1 cellular context compared by ENCODE assay signal in the genomic region with DNA sequence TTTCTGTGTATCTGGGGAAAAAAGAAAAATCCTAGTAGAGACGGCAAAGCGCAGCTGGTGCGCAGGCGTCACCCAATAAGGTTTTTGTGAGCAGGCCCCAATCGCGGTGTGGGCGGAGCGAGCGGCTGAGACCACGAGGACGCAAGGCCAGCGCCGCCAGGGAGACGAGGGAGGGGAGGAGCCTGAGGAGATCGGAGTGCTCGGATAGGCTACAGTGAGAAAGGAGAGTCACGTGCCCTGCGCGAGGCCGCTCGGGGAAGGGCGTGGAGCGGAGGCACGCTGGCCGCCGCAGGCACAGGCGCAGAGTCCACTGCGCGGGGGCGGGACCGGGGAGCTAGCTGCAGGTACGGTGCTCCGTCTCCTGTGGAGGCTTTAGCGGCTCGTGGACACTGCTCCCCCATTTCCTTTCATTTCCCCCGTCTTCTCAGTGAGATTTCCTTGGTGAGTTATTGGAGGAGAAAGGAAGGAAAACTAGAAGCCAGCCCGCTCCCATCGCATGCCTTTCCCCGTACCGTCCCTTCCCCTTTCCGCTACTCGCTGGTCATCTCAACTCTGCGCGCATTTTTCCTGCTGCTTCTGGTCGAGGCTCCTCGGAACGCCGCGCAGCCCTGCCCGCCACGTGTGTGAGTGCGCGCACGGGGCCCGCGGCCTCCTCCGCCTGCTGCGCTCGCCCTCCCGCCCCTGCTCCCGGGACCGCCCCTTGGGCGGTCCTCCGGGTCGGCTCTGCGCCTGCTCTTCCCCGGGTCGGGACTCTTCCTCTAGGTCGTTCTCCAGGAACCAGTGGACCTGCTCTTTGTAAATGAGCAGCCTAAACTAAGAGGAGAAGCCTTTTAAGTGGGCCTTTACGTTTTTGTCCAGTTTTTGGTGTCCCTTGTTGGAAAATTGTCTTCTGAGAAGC.
TF ChIP-seq lines count a peak whose summit lies in the region.

A gene with protein sequence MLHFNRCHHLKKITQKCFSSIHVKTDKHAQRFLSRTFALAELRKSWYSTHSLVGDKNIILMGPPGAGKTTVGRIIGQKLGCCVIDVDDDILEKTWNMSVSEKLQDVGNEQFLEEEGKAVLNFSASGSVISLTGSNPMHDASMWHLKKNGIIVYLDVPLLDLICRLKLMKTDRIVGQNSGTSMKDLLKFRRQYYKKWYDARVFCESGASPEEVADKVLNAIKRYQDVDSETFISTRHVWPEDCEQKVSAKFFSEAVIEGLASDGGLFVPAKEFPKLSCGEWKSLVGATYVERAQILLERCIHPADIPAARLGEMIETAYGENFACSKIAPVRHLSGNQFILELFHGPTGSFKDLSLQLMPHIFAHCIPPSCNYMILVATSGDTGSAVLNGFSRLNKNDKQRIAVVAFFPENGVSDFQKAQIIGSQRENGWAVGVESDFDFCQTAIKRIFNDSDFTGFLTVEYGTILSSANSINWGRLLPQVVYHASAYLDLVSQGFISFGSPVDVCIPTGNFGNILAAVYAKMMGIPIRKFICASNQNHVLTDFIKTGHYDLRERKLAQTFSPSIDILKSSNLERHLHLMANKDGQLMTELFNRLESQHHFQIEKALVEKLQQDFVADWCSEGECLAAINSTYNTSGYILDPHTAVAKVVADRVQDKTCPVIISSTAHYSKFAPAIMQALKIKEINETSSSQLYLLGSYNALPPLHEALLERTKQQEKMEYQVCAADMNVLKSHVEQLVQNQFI (plus strand): TSS at position 264 of the 898 bp plus-strand sequence. CDS start 6,612 bp downstream, outside the sequence.

TF ChIP-seq in HEK293, 187 proteins besides CTCF, POLR2A, EP300 and RAD21 (continued from another document and continues in another):
- TF ChIP-seq, protein P1, sequence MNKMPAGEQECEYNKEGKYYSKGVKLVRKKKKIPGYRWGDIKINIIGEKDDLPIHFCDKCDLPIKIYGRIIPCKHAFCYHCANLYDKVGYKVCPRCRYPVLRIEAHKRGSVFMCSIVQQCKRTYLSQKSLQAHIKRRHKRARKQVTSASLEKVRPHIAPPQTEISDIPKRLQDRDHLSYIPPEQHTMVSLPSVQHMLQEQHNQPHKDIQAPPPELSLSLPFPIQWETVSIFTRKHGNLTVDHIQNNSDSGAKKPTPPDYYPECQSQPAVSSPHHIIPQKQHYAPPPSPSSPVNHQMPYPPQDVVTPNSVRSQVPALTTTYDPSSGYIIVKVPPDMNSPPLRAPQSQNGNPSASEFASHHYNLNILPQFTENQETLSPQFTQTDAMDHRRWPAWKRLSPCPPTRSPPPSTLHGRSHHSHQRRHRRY (tag by site-specific recombination; IDR thresholded peaks at IDR 0.05): no peak
- TF ChIP-seq ZNF776 (tag by site-specific recombination; IDR thresholded peaks at IDR 0.05; ENCODE audit: borderline replicate concordance) (no peak), SP3 (tag by site-specific recombination; IDR thresholded peaks at IDR 0.05) (peak; percentile 87), ZNF114 (tag by site-specific recombination; IDR thresholded peaks at IDR 0.05) (no peak), ZNF768 (tag by site-specific recombination; IDR thresholded peaks at IDR 0.05) (peak; percentile 80; the same call in 1 of the 2 replicates), ZNF514 (tag by site-specific recombination; IDR thresholded peaks at IDR 0.05) (no peak), ZNF621 (tag by site-specific recombination; IDR thresholded peaks at IDR 0.05) (no peak), ZNF2 (tag by site-specific recombination; IDR thresholded peaks at IDR 0.05) (peak; percentile 78), ZNF560 (tag by site-specific recombination; IDR thresholded peaks at IDR 0.05; ENCODE audit: borderline replicate concordance) (no peak), OSR2 (tag by site-specific recombination; IDR thresholded peaks at IDR 0.05) (peak; percentile 22; the same call in 1 of the 2 replicates), GFI1B (tag by site-specific recombination; IDR thresholded peaks at IDR 0.05) (no peak), OVOL3 (tag by site-specific recombination; IDR thresholded peaks at IDR 0.05) (no peak), ZNF24 (tag by site-specific recombination; IDR thresholded peaks at IDR 0.05) (peak; percentile 86), GLIS1 (tag by site-specific recombination; IDR thresholded peaks at IDR 0.05) (peak; percentile 52), ZFP69B (tag by site-specific recombination; IDR thresholded peaks at IDR 0.05) (peak; percentile 95), ZNF433 (tag by site-specific recombination; IDR thresholded peaks at IDR 0.05; ENCODE audit: low read depth) (no peak), ZNF184 (tag by site-specific recombination; IDR thresholded peaks at IDR 0.05) (no peak), ZNF292 (tag by site-specific recombination; IDR thresholded peaks at IDR 0.05; ENCODE audit: borderline replicate concordance, low read depth) (no peak), SP2 (tag by site-specific recombination; IDR thresholded peaks at IDR 0.05) (peak; percentile 96), ZSCAN23 (tag by site-specific recombination; IDR thresholded peaks at IDR 0.05) (no peak; the same call in 1 of the 2 replicates), ZNF266 (tag by site-specific recombination; IDR thresholded peaks at IDR 0.05; ENCODE audit: low read depth) (no peak), ZNF211 (tag by site-specific recombination; IDR thresholded peaks at IDR 0.05; ENCODE audit: low read depth) (no peak), ZNF785 (tag by site-specific recombination; IDR thresholded peaks at IDR 0.05) (no peak), MZF1 (tag by site-specific recombination; IDR thresholded peaks at IDR 0.05; ENCODE audit: borderline replicate concordance) (no peak; the same call in 1 of the 2 replicates), ZNF239 (tag by site-specific recombination; IDR thresholded peaks at IDR 0.05) (no peak), ZNF423 (tag by site-specific recombination; IDR thresholded peaks at IDR 0.05) (no peak), ZNF707 (tag by site-specific recombination; IDR thresholded peaks at IDR 0.05) (no peak), ZNF155 (tag by site-specific recombination; IDR thresholded peaks at IDR 0.05) (no peak), KLF8 (tag by site-specific recombination; IDR thresholded peaks at IDR 0.05) (peak; percentile 83; the same call in 1 of the 2 replicates), ZFP37 (tag by site-specific recombination; IDR thresholded peaks at IDR 0.05) (peak; percentile 97), ZNF747 (tag by site-specific recombination; IDR thresholded peaks at IDR 0.05) (no peak), ZNF549 (tag by site-specific recombination; IDR thresholded peaks at IDR 0.05) (no peak), ZNF548 (tag by site-specific recombination; IDR thresholded peaks at IDR 0.05) (no peak), KLF7 (tag by site-specific recombination; IDR thresholded peaks at IDR 0.05; ENCODE audit: borderline replicate concordance) (0 out of 2 replicates have a peak, but pooled peaks have one; percentile 28), ZNF585B (tag by site-specific recombination; IDR thresholded peaks at IDR 0.05) (no peak), ZNF561 (tag by site-specific recombination; IDR thresholded peaks at IDR 0.05; ENCODE audit: borderline replicate concordance) (peak; percentile 89), PRDM1 (tag by site-specific recombination; IDR thresholded peaks at IDR 0.05) (peak; percentile 74), ZBTB1 (tag by site-specific recombination; IDR thresholded peaks at IDR 0.05) (peak; percentile 45; the same call in 1 of the 2 replicates), TRIM28 (IDR thresholded peaks at IDR 0.05; ENCODE audit: borderline replicate concordance, low read length) (0 out of 2 replicates have a peak, but pooled peaks have one; percentile 55)
- TF ChIP-seq, protein P2, sequence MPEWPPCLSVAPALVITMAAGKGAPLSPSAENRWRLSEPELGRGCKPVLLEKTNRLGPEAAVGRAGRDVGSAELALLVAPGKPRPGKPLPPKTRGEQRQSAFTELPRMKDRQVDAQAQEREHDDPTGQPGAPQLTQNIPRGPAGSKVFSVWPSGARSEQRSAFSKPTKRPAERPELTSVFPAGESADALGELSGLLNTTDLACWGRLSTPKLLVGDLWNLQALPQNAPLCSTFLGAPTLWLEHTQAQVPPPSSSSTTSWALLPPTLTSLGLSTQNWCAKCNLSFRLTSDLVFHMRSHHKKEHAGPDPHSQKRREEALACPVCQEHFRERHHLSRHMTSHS (tag by site-specific recombination; IDR thresholded peaks at IDR 0.05): no peak
- TF ChIP-seq, protein P3, sequence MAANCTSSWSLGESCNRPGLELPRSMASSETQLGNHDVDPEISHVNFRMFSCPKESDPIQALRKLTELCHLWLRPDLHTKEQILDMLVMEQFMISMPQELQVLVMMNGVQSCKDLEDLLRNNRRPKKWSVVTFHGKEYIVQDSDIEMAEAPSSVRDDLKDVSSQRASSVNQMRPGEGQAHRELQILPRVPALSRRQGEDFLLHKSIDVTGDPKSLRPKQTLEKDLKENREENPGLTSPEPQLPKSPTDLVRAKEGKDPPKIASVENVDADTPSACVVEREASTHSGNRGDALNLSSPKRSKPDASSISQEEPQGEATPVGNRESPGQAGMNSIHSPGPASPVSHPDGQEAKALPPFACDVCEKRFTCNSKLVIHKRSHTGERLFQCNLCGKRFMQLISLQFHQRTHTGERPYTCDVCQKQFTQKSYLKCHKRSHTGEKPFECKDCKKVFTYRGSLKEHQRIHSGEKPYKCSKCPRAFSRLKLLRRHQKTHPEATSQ (tag by site-specific recombination; IDR thresholded peaks at IDR 0.05): peak; percentile 82
- TF ChIP-seq, protein P4, sequence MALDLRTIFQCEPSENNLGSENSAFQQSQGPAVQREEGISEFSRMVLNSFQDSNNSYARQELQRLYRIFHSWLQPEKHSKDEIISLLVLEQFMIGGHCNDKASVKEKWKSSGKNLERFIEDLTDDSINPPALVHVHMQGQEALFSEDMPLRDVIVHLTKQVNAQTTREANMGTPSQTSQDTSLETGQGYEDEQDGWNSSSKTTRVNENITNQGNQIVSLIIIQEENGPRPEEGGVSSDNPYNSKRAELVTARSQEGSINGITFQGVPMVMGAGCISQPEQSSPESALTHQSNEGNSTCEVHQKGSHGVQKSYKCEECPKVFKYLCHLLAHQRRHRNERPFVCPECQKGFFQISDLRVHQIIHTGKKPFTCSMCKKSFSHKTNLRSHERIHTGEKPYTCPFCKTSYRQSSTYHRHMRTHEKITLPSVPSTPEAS (tag by site-specific recombination; IDR thresholded peaks at IDR 0.05): no peak
- TF ChIP-seq, protein P5, sequence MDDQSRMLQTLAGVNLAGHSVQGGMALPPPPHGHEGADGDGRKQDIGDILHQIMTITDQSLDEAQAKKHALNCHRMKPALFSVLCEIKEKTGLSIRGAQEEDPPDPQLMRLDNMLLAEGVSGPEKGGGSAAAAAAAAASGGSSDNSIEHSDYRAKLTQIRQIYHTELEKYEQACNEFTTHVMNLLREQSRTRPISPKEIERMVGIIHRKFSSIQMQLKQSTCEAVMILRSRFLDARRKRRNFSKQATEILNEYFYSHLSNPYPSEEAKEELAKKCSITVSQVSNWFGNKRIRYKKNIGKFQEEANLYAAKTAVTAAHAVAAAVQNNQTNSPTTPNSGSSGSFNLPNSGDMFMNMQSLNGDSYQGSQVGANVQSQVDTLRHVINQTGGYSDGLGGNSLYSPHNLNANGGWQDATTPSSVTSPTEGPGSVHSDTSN (CRISPR knock-in tag; IDR thresholded peaks at IDR 0.05): peak; percentile 83; the same call in 1 of the 2 replicates
- TF ChIP-seq, protein P6, sequence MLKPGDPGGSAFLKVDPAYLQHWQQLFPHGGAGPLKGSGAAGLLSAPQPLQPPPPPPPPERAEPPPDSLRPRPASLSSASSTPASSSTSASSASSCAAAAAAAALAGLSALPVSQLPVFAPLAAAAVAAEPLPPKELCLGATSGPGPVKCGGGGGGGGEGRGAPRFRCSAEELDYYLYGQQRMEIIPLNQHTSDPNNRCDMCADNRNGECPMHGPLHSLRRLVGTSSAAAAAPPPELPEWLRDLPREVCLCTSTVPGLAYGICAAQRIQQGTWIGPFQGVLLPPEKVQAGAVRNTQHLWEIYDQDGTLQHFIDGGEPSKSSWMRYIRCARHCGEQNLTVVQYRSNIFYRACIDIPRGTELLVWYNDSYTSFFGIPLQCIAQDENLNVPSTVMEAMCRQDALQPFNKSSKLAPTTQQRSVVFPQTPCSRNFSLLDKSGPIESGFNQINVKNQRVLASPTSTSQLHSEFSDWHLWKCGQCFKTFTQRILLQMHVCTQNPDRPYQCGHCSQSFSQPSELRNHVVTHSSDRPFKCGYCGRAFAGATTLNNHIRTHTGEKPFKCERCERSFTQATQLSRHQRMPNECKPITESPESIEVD (tag by site-specific recombination; IDR thresholded peaks at IDR 0.05): no peak
- TF ChIP-seq, protein P7, sequence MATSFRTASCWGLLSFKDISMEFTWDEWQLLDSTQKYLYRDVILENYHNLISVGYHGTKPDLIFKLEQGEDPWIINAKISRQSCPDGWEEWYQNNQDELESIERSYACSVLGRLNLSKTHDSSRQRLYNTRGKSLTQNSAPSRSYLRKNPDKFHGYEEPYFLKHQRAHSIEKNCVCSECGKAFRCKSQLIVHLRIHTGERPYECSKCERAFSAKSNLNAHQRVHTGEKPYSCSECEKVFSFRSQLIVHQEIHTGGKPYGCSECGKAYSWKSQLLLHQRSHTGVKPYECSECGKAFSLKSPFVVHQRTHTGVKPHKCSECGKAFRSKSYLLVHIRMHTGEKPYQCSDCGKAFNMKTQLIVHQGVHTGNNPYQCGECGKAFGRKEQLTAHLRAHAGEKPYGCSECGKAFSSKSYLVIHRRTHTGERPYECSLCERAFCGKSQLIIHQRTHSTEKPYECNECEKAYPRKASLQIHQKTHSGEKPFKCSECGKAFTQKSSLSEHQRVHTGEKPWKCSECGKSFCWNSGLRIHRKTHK (tag by site-specific recombination; IDR thresholded peaks at IDR 0.05): no peak
- TF ChIP-seq, protein P8, sequence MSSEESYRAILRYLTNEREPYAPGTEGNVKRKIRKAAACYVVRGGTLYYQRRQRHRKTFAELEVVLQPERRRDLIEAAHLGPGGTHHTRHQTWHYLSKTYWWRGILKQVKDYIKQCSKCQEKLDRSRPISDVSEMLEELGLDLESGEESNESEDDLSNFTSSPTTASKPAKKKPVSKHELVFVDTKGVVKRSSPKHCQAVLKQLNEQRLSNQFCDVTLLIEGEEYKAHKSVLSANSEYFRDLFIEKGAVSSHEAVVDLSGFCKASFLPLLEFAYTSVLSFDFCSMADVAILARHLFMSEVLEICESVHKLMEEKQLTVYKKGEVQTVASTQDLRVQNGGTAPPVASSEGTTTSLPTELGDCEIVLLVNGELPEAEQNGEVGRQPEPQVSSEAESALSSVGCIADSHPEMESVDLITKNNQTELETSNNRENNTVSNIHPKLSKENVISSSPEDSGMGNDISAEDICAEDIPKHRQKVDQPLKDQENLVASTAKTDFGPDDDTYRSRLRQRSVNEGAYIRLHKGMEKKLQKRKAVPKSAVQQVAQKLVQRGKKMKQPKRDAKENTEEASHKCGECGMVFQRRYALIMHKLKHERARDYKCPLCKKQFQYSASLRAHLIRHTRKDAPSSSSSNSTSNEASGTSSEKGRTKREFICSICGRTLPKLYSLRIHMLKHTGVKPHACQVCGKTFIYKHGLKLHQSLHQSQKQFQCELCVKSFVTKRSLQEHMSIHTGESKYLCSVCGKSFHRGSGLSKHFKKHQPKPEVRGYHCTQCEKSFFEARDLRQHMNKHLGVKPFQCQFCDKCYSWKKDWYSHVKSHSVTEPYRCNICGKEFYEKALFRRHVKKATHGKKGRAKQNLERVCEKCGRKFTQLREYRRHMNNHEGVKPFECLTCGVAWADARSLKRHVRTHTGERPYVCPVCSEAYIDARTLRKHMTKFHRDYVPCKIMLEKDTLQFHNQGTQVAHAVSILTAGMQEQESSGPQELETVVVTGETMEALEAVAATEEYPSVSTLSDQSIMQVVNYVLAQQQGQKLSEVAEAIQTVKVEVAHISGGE (tag by site-specific recombination; conservative IDR thresholded peaks at IDR 0.05; ENCODE audit: low read depth): peak; percentile 56; the same call in 1 of the 2 replicates
